ENCODE assay signal across 9 cellular contexts in the genomic region with DNA sequence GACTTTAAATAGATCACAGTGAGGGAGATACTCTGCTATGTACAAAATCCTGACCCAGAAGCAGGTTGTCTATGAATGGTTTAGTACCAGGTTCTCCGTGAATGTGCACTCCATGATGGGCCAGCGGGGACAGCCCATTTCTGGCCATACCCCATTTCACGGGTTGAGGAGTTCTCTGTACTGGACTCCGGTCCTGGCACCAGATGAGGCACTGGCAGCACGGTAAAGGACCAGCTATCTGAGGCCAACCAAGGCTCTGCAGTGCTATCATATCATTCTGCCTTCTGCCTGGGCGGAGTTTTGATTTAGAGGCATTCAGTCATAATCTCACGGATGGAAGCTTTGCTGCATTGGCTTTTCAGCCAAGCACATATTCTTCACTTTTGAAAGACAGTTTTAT.
"Had no signal": no experiment of that assay in that cellular context is flagged by ENCODE, and none has a peak within 500 bp of the region (broad histone marks: within the 10 kb centered on the region; RNA-seq: fewer than 3 reads in every experiment).

No MANE protein-coding gene starts in this region.

- H3K27ac Mint-ChIP-seq: GM23338, H9, HFFc6 had no signal

- H3K4me1 ChIP-seq: HAP-1 had no signal

- H3K4me3 Mint-ChIP-seq: GM23338, H9, HFFc6 had no signal

- H3K36me3 ChIP-seq: HAP-1 had no signal

- DNase-seq: GM23248, GOT3, H7, H9, HCEC 1CT, HFFc6 had no signal

- H3K4me3 ChIP-seq: GM23248, GM23338, HAP-1 had no signal

- H3K27ac ChIP-seq: GM23248 had no signal

- ATAC-seq: GM23338, HCT116 had no signal

- H3K4me1 Mint-ChIP-seq: GM23338 had no signal
